In genomic region chr2:16012029-16012596, GRCh38 we compare ENCODE assay signal across 20 cellular contexts.
"Had no signal": no experiment of that assay in that cellular context is flagged by ENCODE, and none has a peak within 500 bp of the region (broad histone marks: within the 10 kb centered on the region; RNA-seq: fewer than 3 reads in every experiment).

No MANE protein-coding gene starts in this region.

- H3K4me1 ChIP-seq: foreskin keratinocyte had no signal

- H3K9me3 ChIP-seq: body of pancreas, left lung, prostate gland, spleen, thoracic aorta had no signal

- H3K27ac Mint-ChIP-seq: activated CD8-positive, alpha-beta T cell treated with anti-CD3 and anti-CD28 coated beads, Interleukin-2, amount 10 ng/mL, durations not matched to agents 7 days and 5 days; activated T-helper 1 cell treated with anti-CD3 and anti-CD28 coated beads, Interleukin-12 subunit alpha, Interleukin-12 subunit beta, Interleukin-2, Interleukin-4 antibody, amounts not matched to agents 30 ng/mL and 10 ng/mL and 1 ng/mL, durations not matched to agents 14 hours and 24 hours and 36 hours; dendritic cell treated with granulocyte-macrophage colony-stimulating factor and Interleukin-4, amounts not matched to agents 40 ng/mL and 50 ng/mL, for 4 days; immature natural killer cell; naive thymus-derived CD8-positive, alpha-beta T cell had no signal

- DNase-seq: activated CD4-positive, alpha-beta T cell treated with anti-CD3 and anti-CD28 coated beads, Interleukin-2, amount 50 U/mL, for 1 hour; activated CD4-positive, CD25-positive, alpha-beta regulatory T cell treated with anti-CD3 and anti-CD28 coated beads, Interleukin-2, amount 50 U/mL, for 72 hours; activated CD8-positive, alpha-beta T cell treated with anti-CD3 and anti-CD28 coated beads, Interleukin-2, amount 10 ng/mL, durations not matched to agents 7 days and 5 days; activated gamma-delta T cell; activated naive CD4-positive, alpha-beta T cell treated with anti-CD3 and anti-CD28 coated beads, Interleukin-2, amount 50 U/mL, for 16 hours; body of pancreas; effector CD4-positive, alpha-beta T cell; immature natural killer cell; kidney glomerular epithelial cell; naive thymus-derived CD8-positive, alpha-beta T cell; spleen; stimulated activated CD4-positive, alpha-beta T cell treated with anti-CD3 and anti-CD28 coated beads, Interleukin-4, amount 100 ng/mL, for 24 hours; stimulated activated naive CD4-positive, alpha-beta T cell treated with Interleukin-2 at 50 U/mL for 16 hours had no signal

- H3K4me3 Mint-ChIP-seq: activated CD8-positive, alpha-beta T cell treated with anti-CD3 and anti-CD28 coated beads, Interleukin-2, amount 10 ng/mL, durations not matched to agents 7 days and 5 days; activated T-helper 1 cell treated with anti-CD3 and anti-CD28 coated beads, Interleukin-12 subunit alpha, Interleukin-12 subunit beta, Interleukin-2, Interleukin-4 antibody, amounts not matched to agents 30 ng/mL and 10 ng/mL and 1 ng/mL, durations not matched to agents 14 hours and 24 hours and 36 hours; dendritic cell treated with granulocyte-macrophage colony-stimulating factor and Interleukin-4, amounts not matched to agents 40 ng/mL and 50 ng/mL, for 4 days; immature natural killer cell had no signal

- H3K36me3 ChIP-seq: left lung, prostate gland, spleen, thoracic aorta had no signal

- H3K9me3 Mint-ChIP-seq: activated T-helper 1 cell treated with anti-CD3 and anti-CD28 coated beads, Interleukin-12 subunit alpha, Interleukin-12 subunit beta, Interleukin-2, Interleukin-4 antibody, amounts not matched to agents 30 ng/mL and 10 ng/mL and 1 ng/mL, durations not matched to agents 14 hours and 24 hours and 36 hours; dendritic cell treated with granulocyte-macrophage colony-stimulating factor and Interleukin-4, amounts not matched to agents 40 ng/mL and 50 ng/mL, for 4 days had no signal

- H3K27ac ChIP-seq: body of pancreas, foreskin keratinocyte, left lung, prostate gland, spleen, thoracic aorta had no signal

- ATAC-seq: activated CD8-positive, alpha-beta T cell treated with anti-CD3 and anti-CD28 coated beads, Interleukin-2, amount 10 ng/mL, durations not matched to agents 7 days and 5 days; body of pancreas; naive thymus-derived CD8-positive, alpha-beta T cell had no signal

- H3K4me3 ChIP-seq: body of pancreas, left lung, lung, prostate gland, spleen, thoracic aorta had no signal
